Comparison of ENCODE assay signal across 18 cellular contexts in genomic region chr20:47843886-47844567, GRCh38. TPM values are rescaled to one million over a fixed set of nuclear protein-coding genes. Genes with fewer than 3 reads are reported as not detected.
DNase-seq lines count a peak whose midpoint lies in the region; ATAC-seq and TF ChIP-seq lines count a peak whose summit lies in the region.
"Had no signal": no experiment of that assay in that cellular context is flagged by ENCODE, and none has a peak within 500 bp of the region (broad histone marks: within the 10 kb centered on the region; RNA-seq: fewer than 3 reads in every experiment).

No MANE protein-coding gene starts in this region.

- no peak overlapping the region for H3K27ac Mint-ChIP-seq in activated CD4-positive, alpha-beta T cell treated with anti-CD3 and anti-CD28 coated beads for 36 hours
- H3K27ac Mint-ChIP-seq in activated CD4-positive, alpha-beta T cell treated with anti-CD3 and anti-CD28 coated beads, Interleukin-2, amount 10 ng/mL, durations not matched to agents 24 days and 14 days: no peak overlapping the region
- H3K27ac Mint-ChIP-seq in endodermal cell: no peak overlapping the region

- H3K4me1 ChIP-seq in NT2/D1 (ENCODE audit: insufficient read depth, insufficient read length) (peaks cover 6% of the 10 kb centered on the region), endodermal cell (ENCODE audit: control insufficient read depth, insufficient read depth, low read length) (peaks cover 7% of the 10 kb centered on the region), sigmoid colon (no peaks in the 10 kb centered on the region)
- H3K4me1 ChIP-seq: adrenal gland, upper lobe of right lung had no signal

- TF ChIP-seq POLR2A in sigmoid colon (IDR thresholded peaks at IDR 0.05): no peak

- H3K4me3 Mint-ChIP-seq in activated CD4-positive, alpha-beta T cell treated with anti-CD3 and anti-CD28 coated beads for 36 hours: no peak overlapping the region
- no peak overlapping the region for H3K4me3 Mint-ChIP-seq in activated CD4-positive, alpha-beta T cell treated with anti-CD3 and anti-CD28 coated beads, Interleukin-2, amount 10 ng/mL, durations not matched to agents 24 days and 14 days
- H3K4me3 Mint-ChIP-seq in endodermal cell: no peak overlapping the region
- H3K4me3 Mint-ChIP-seq: stimulated activated naive CD8-positive, alpha-beta T cell treated with anti-CD3 and anti-CD28 coated beads, Interleukin-15, amount 100 ng/mL, for 72 hours had no signal

- H3K27me3 Mint-ChIP-seq in activated CD4-positive, alpha-beta T cell treated with anti-CD3 and anti-CD28 coated beads for 36 hours: peaks cover 2% of the 10 kb centered on the region
- H3K27me3 Mint-ChIP-seq in activated CD4-positive, alpha-beta T cell treated with anti-CD3 and anti-CD28 coated beads, Interleukin-2, amount 10 ng/mL, durations not matched to agents 24 days and 14 days: no peaks in the 10 kb centered on the region
- no peaks in the 10 kb centered on the region for H3K27me3 Mint-ChIP-seq in endodermal cell (ENCODE audit: insufficient read depth)
- H3K27me3 Mint-ChIP-seq: stimulated activated naive CD8-positive, alpha-beta T cell treated with anti-CD3 and anti-CD28 coated beads, Interleukin-15, amount 100 ng/mL, for 72 hours had no signal

- CTCF ChIA-PET in activated CD4-positive, alpha-beta T cell treated with anti-CD3 and anti-CD28 coated beads for 36 hours (lab: Charles Lee): no interaction called here

- 49% methylated on average over 2 of the region's 2 CpGs; no CpG with 5 or more reads in 1 of the 2 experiments for WGBS in endodermal cell (ENCODE audit: insufficient coverage in 1 of 2, insufficient read length in 1 of 2), 2 experiments
- 15 to 42% methylated on average over 2 of the region's 2 CpGs for WGBS in sigmoid colon, 2 donors

- no peaks in the 10 kb centered on the region for H3K4me1 Mint-ChIP-seq in activated CD4-positive, alpha-beta T cell treated with anti-CD3 and anti-CD28 coated beads for 36 hours
- H3K4me1 Mint-ChIP-seq in activated CD4-positive, alpha-beta T cell treated with anti-CD3 and anti-CD28 coated beads, Interleukin-2, amount 10 ng/mL, durations not matched to agents 24 days and 14 days: peaks cover 3% of the 10 kb centered on the region
- H3K4me1 Mint-ChIP-seq in endodermal cell: peaks cover 15% of the 10 kb centered on the region

- no peak overlapping the region for H3K27ac ChIP-seq in endodermal cell (ENCODE audit: low read depth, low read length)
- no peak overlapping the region for H3K27ac ChIP-seq in sigmoid colon
- H3K27ac ChIP-seq: adrenal gland, C4-2B, heart right ventricle, upper lobe of right lung, WERI-Rb-1 had no signal

- H3K27me3 ChIP-seq in NT2/D1 (ENCODE audit: insufficient read depth, insufficient read length) (no peaks in the 10 kb centered on the region), endodermal cell (ENCODE audit: control insufficient read depth, insufficient read depth, low read length, poor library complexity, severe bottlenecking) (no peaks in the 10 kb centered on the region), sigmoid colon (peaks cover 0 to 3% (median 0%) of the 10 kb centered on the region in 3 donors)
- H3K27me3 ChIP-seq: adrenal gland, upper lobe of right lung had no signal

- DNase-seq in activated CD4-positive, alpha-beta T cell treated with anti-CD3 and anti-CD28 coated beads for 36 hours: no peak
- DNase-seq in activated CD4-positive, alpha-beta T cell treated with anti-CD3 and anti-CD28 coated beads, Interleukin-2, amount 10 ng/mL, durations not matched to agents 24 days and 14 days: no peak
- DNase-seq in NT2/D1 (ENCODE audit: low read depth, low spot score) (peak; percentile 47), endodermal cell (peak; percentile 71), sigmoid colon (peak; percentile 17), OCI-M2 (lab: John Stamatoyannopoulos, UW; ENCODE audit: unreplicated experiment) (no peak), T1000 (lab: John Stamatoyannopoulos, UW) (no peak)
- DNase-seq: adrenal gland; central memory CD4-positive, alpha-beta T cell; DMS79 treated with DMSO at 0.1 percent for 48 hours; heart right ventricle; mucosa of descending colon; NCI-H2081; stimulated activated naive CD8-positive, alpha-beta T cell treated with anti-CD3 and anti-CD28 coated beads, Interleukin-15, amount 100 ng/mL, for 72 hours; upper lobe of right lung; WERI-Rb-1 had no signal

- intact Hi-C loops in activated CD4-positive, alpha-beta T cell treated with anti-CD3 and anti-CD28 coated beads for 36 hours (cut with DNase I, micrococcal nuclease): loop anchor here in 1 of 2 experiments (10.0 kb wide), 1 partner anchor 51 kb away; no protein-coding TSS in a partner anchor
- intact Hi-C loops in activated CD4-positive, alpha-beta T cell treated with anti-CD3 and anti-CD28 coated beads, Interleukin-2, amount 10 ng/mL, durations not matched to agents 24 days and 14 days (cut with micrococcal nuclease): no loop called here
- intact Hi-C loops in sigmoid colon (cut with DNase I): no loop called here

- POLR2A ChIA-PET in activated CD4-positive, alpha-beta T cell treated with anti-CD3 and anti-CD28 coated beads for 36 hours (lab: Charles Lee): no interaction called here

- ATAC-seq in activated CD4-positive, alpha-beta T cell treated with anti-CD3 and anti-CD28 coated beads for 36 hours: peak; percentile 49
- no peak for ATAC-seq in GM18511 (IDR thresholded peaks at IDR 0.05; ENCODE audit: unreplicated experiment)
- ATAC-seq: heart right ventricle; mucosa of descending colon; stimulated activated naive CD8-positive, alpha-beta T cell treated with anti-CD3 and anti-CD28 coated beads, Interleukin-15, amount 100 ng/mL, for 72 hours; upper lobe of right lung had no signal

- no peaks in the 10 kb centered on the region for H3K36me3 ChIP-seq in NT2/D1 (ENCODE audit: insufficient read depth, insufficient read length, low read length)
- H3K36me3 ChIP-seq in endodermal cell (ENCODE audit: control insufficient read depth, insufficient read depth, low read length): no peaks in the 10 kb centered on the region
- H3K36me3 ChIP-seq in sigmoid colon: no peaks in the 10 kb centered on the region
- H3K36me3 ChIP-seq: adrenal gland, heart right ventricle, upper lobe of right lung, WERI-Rb-1 had no signal

- TF ChIP-seq EP300 in sigmoid colon (IDR thresholded peaks at IDR 0.05): no peak

- no peaks in the 10 kb centered on the region for H3K9me3 Mint-ChIP-seq in activated CD4-positive, alpha-beta T cell treated with anti-CD3 and anti-CD28 coated beads for 36 hours (ENCODE audit: low read depth)
- H3K9me3 Mint-ChIP-seq in activated CD4-positive, alpha-beta T cell treated with anti-CD3 and anti-CD28 coated beads, Interleukin-2, amount 10 ng/mL, durations not matched to agents 24 days and 14 days: no peaks in the 10 kb centered on the region
- H3K9me3 Mint-ChIP-seq in endodermal cell: no peaks in the 10 kb centered on the region
- H3K9me3 Mint-ChIP-seq: stimulated activated naive CD8-positive, alpha-beta T cell treated with anti-CD3 and anti-CD28 coated beads, Interleukin-15, amount 100 ng/mL, for 72 hours had no signal

- TF ChIP-seq CTCF in endodermal cell (conservative IDR thresholded peaks at IDR 0.05) (no peak), sigmoid colon (IDR thresholded peaks at IDR 0.05) (no peak)

- H3K9me3 ChIP-seq in NT2/D1 (ENCODE audit: insufficient read depth, low read length) (no peaks in the 10 kb centered on the region), endodermal cell (ENCODE audit: control insufficient read depth, low read length) (no peaks in the 10 kb centered on the region), sigmoid colon (no peaks in the 10 kb centered on the region)
- H3K9me3 ChIP-seq: adrenal gland, heart right ventricle, mucosa of descending colon, upper lobe of right lung had no signal

- no peaks in the 10 kb centered on the region for H3K36me3 Mint-ChIP-seq in activated CD4-positive, alpha-beta T cell treated with anti-CD3 and anti-CD28 coated beads for 36 hours (ENCODE audit: low read depth)
- H3K36me3 Mint-ChIP-seq in activated CD4-positive, alpha-beta T cell treated with anti-CD3 and anti-CD28 coated beads, Interleukin-2, amount 10 ng/mL, durations not matched to agents 24 days and 14 days (ENCODE audit: low read depth): no peaks in the 10 kb centered on the region
- H3K36me3 Mint-ChIP-seq in endodermal cell (ENCODE audit: low read depth): no peaks in the 10 kb centered on the region

- H3K9ac ChIP-seq in NT2/D1 (ENCODE audit: insufficient read length, low read depth) (no peak overlapping the region), endodermal cell (ENCODE audit: extremely low read depth, low read length, poor library complexity, severe bottlenecking) (no peak overlapping the region)

- H3K4me3 ChIP-seq in NT2/D1 (ENCODE audit: insufficient read length, low read depth) (no peak overlapping the region), endodermal cell (ENCODE audit: low read length) (no peak overlapping the region), sigmoid colon (no peak overlapping the region)
- H3K4me3 ChIP-seq: adrenal gland, heart right ventricle, mucosa of descending colon, upper lobe of right lung had no signal

RNA-seq across cellular contexts. Expression of gene SULF2, which starts 58.7 kb away (rescaled TPM):
- total RNA-seq in activated CD4-positive, alpha-beta T cell treated with anti-CD3 and anti-CD28 coated beads for 36 hours: under 1 TPM in 1 of 2 experiments, not detected in 1; 0.09 TPM
- 1.2 and 1.3 TPM in 2 replicates for total RNA-seq in activated CD4-positive, alpha-beta T cell treated with anti-CD3 and anti-CD28 coated beads, Interleukin-2, amount 10 ng/mL, durations not matched to agents 24 days and 14 days
- total RNA-seq in endodermal cell: 100 to 1,000 TPM in 1 of 2 donors, 10 to 100 TPM in 1; 75.7 to 146 TPM
- 55.0 TPM for polyA plus RNA-seq in endodermal cell (2013, experiment 1 of 2)
- polyA plus RNA-seq in endodermal cell (2013, experiment 2 of 2): 66.7 TPM
- 10 to 100 TPM; 14.6 to 63.4 (median 35.7) TPM for total RNA-seq in sigmoid colon
- polyA plus RNA-seq in sigmoid colon: 10 to 100 TPM; 18.0 to 70.1 (median 22.2) TPM

Comparison
In these comparisons a context has a peak if more than half of its experiments do, and no peak if none do; other contexts are left out.
1. DNase-seq: peak in NT2/D1 (single experiment), endodermal cell (single experiment) and sigmoid colon (single experiment); none in activated CD4-positive, alpha-beta T cell treated with anti-CD3 and anti-CD28 coated beads for 36 hours (single experiment), activated CD4-positive, alpha-beta T cell treated with anti-CD3 and anti-CD28 coated beads, Interleukin-2, amount 10 ng/mL, durations not matched to agents 24 days and 14 days (single experiment), OCI-M2 (single experiment) and T1000 (single experiment).